In the genomic region with DNA sequence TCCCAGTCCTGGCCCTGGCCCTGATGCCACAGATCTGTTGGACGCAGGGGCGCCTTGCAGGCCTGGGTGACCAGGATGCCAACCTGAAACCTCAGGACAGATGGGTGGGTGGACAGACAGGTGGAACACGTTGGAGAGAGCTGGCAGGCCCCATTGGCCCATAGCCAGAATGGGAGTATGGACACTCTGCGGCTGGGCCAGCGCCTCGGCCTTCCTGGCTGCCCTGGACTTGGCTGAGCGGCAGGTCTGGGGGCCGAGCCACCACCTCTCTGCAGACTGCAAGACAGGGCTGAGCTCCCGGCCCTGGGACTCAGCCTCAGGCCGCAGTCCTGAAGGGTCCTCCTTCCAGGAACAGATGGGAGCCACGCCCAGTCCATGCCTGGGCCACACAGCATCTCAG, we compare ENCODE assay signal across 26 cellular contexts. TPM values are rescaled to one million over a fixed set of nuclear protein-coding genes. Genes with fewer than 3 reads are reported as not detected.
"Had no signal": no experiment of that assay in that cellular context is flagged by ENCODE, and none has a peak within 500 bp of the region (broad histone marks: within the 10 kb centered on the region; RNA-seq: fewer than 3 reads in every experiment).

No MANE protein-coding gene starts in this region.

- H3K36me3 ChIP-seq: ascending aorta had no signal

- H3K27ac Mint-ChIP-seq: activated B cell treated with CpG ODN at 0.5 μM for 24 hours; activated CD4-positive, alpha-beta T cell treated with anti-CD3 and anti-CD28 coated beads, Interleukin-2, amount 10 ng/mL, durations not matched to agents 24 days and 14 days; activated CD8-positive, alpha-beta memory T cell treated with anti-CD3 and anti-CD28 coated beads, Interleukin-2, amount 10 ng/mL, durations not matched to agents 7 days and 5 days; activated naive CD4-positive, alpha-beta T cell treated with anti-CD3 and anti-CD28 coated beads, Interleukin-2, amount 50 U/mL, for 24 hours; activated T-cell treated with anti-CD3 and anti-CD28 coated beads, Interleukin-2, amount 50 U/mL, for 24 hours; activated T-helper 1 cell treated with anti-CD3 and anti-CD28 coated beads, Interleukin-12 subunit alpha, Interleukin-12 subunit beta, Interleukin-2, Interleukin-4 antibody, amounts not matched to agents 30 ng/mL and 10 ng/mL and 1 ng/mL, durations not matched to agents 14 hours and 24 hours and 36 hours had no signal

- FAIRE-seq: bronchial epithelial cell, TTC549 had no signal

- H3K36me3 Mint-ChIP-seq: activated CD8-positive, alpha-beta memory T cell treated with anti-CD3 and anti-CD28 coated beads, Interleukin-2, amount 10 ng/mL, durations not matched to agents 7 days and 5 days; activated naive CD4-positive, alpha-beta T cell treated with anti-CD3 and anti-CD28 coated beads, Interleukin-2, amount 50 U/mL, for 24 hours had no signal

- H3K27me3 ChIP-seq: ascending aorta, body of pancreas had no signal

- H3K9me3 Mint-ChIP-seq: activated B cell treated with CpG ODN at 0.5 μM for 24 hours; activated CD4-positive, alpha-beta T cell treated with anti-CD3 and anti-CD28 coated beads, Interleukin-2, amount 10 ng/mL, durations not matched to agents 24 days and 14 days; activated naive CD4-positive, alpha-beta T cell treated with anti-CD3 and anti-CD28 coated beads, Interleukin-2, amount 50 U/mL, for 24 hours; activated T-cell treated with anti-CD3 and anti-CD28 coated beads, Interleukin-2, amount 50 U/mL, for 24 hours; activated T-helper 1 cell treated with anti-CD3 and anti-CD28 coated beads, Interleukin-12 subunit alpha, Interleukin-12 subunit beta, Interleukin-2, Interleukin-4 antibody, amounts not matched to agents 30 ng/mL and 10 ng/mL and 1 ng/mL, durations not matched to agents 14 hours and 24 hours and 36 hours had no signal

- H3K4me1 Mint-ChIP-seq: activated B cell treated with CpG ODN at 0.5 μM for 24 hours; activated CD4-positive, alpha-beta T cell treated with anti-CD3 and anti-CD28 coated beads, Interleukin-2, amount 10 ng/mL, durations not matched to agents 24 days and 14 days; activated CD8-positive, alpha-beta memory T cell treated with anti-CD3 and anti-CD28 coated beads, Interleukin-2, amount 10 ng/mL, durations not matched to agents 7 days and 5 days; activated naive CD4-positive, alpha-beta T cell treated with anti-CD3 and anti-CD28 coated beads, Interleukin-2, amount 50 U/mL, for 24 hours had no signal

- H3K4me3 Mint-ChIP-seq: activated B cell treated with CpG ODN at 0.5 μM for 24 hours; activated CD4-positive, alpha-beta T cell treated with anti-CD3 and anti-CD28 coated beads, Interleukin-2, amount 10 ng/mL, durations not matched to agents 24 days and 14 days; activated CD8-positive, alpha-beta memory T cell treated with anti-CD3 and anti-CD28 coated beads, Interleukin-2, amount 10 ng/mL, durations not matched to agents 7 days and 5 days; activated naive CD4-positive, alpha-beta T cell treated with anti-CD3 and anti-CD28 coated beads, Interleukin-2, amount 50 U/mL, for 24 hours; activated T-cell treated with anti-CD3 and anti-CD28 coated beads, Interleukin-2, amount 50 U/mL, for 24 hours; activated T-helper 1 cell treated with anti-CD3 and anti-CD28 coated beads, Interleukin-12 subunit alpha, Interleukin-12 subunit beta, Interleukin-2, Interleukin-4 antibody, amounts not matched to agents 30 ng/mL and 10 ng/mL and 1 ng/mL, durations not matched to agents 14 hours and 24 hours and 36 hours had no signal

- H3K27me3 Mint-ChIP-seq: activated CD4-positive, alpha-beta T cell treated with anti-CD3 and anti-CD28 coated beads, Interleukin-2, amount 10 ng/mL, durations not matched to agents 24 days and 14 days had no signal

- H3K4me3 ChIP-seq: ascending aorta, body of pancreas had no signal

- DNase-seq: activated B cell treated with CpG ODN at 0.5 μM for 24 hours; activated CD4-positive, alpha-beta T cell treated with anti-CD3 and anti-CD28 coated beads for 1 hour; activated CD4-positive, alpha-beta T cell treated with anti-CD3 and anti-CD28 coated beads, Interleukin-2, amount 10 ng/mL, durations not matched to agents 24 days and 14 days; activated CD4-positive, alpha-beta T cell treated with anti-CD3 and anti-CD28 coated beads, Interleukin-2, amount 50 U/mL, for 48 hours; activated CD8-positive, alpha-beta memory T cell treated with anti-CD3 and anti-CD28 coated beads, Interleukin-2, amount 10 ng/mL, durations not matched to agents 7 days and 5 days; activated effector memory CD4-positive, alpha-beta T cell treated with Interleukin-2 at 50 U/mL for 16 hours; activated naive CD4-positive, alpha-beta T cell; activated T-cell treated with anti-CD3 and anti-CD28 coated beads, Interleukin-2, amount 50 U/mL, for 24 hours; amniotic stem cell; body of pancreas; central memory CD4-positive, alpha-beta T cell; NCI-H1092; NCI-H1417; NCI-H1694; NCI-H2029 treated with DMSO at 0.1 percent for 48 hours; NCI-H510A treated with DMSO at 0.1 percent for 48 hours; NK-92 treated with Interleukin-12 subunit alpha and Interleukin-12 subunit beta, amount 100 ng/mL, for 24 hours; SIG-M5; T-helper 2 cell; T1000 had no signal

- H3K4me1 ChIP-seq: ascending aorta had no signal

- H3K4me2 ChIP-seq: KMS-11 had no signal

- ATAC-seq: activated CD8-positive, alpha-beta memory T cell treated with anti-CD3 and anti-CD28 coated beads, Interleukin-2, amount 10 ng/mL, durations not matched to agents 7 days and 5 days; body of pancreas had no signal

- H3K9me3 ChIP-seq: ascending aorta, body of pancreas had no signal

- H3K27ac ChIP-seq: ascending aorta, body of pancreas, KMS-11 had no signal

RNA-seq across cellular contexts. Expression of a gene that starts 14.2 kb away (rescaled TPM):
- total RNA-seq: activated B cell treated with CpG ODN at 0.5 μM for 24 hours; activated CD4-positive, alpha-beta T cell treated with anti-CD3 and anti-CD28 coated beads, Interleukin-2, amount 10 ng/mL, durations not matched to agents 24 days and 14 days; activated CD8-positive, alpha-beta memory T cell treated with anti-CD3 and anti-CD28 coated beads, Interleukin-2, amount 10 ng/mL, durations not matched to agents 7 days and 5 days; activated T-helper 1 cell treated with anti-CD3 and anti-CD28 coated beads, Interleukin-12 subunit alpha, Interleukin-12 subunit beta, Interleukin-2, Interleukin-4 antibody, amounts not matched to agents 30 ng/mL and 10 ng/mL and 1 ng/mL, durations not matched to agents 14 hours and 24 hours and 36 hours; ascending aorta had no signal
